Comparison of ENCODE assay signal across 9 cellular contexts in genomic region chr19:9847087-9847671, GRCh38. TPM values are rescaled to one million over a fixed set of nuclear protein-coding genes. Genes with fewer than 3 reads are reported as not detected.
DNase-seq lines count a peak whose midpoint lies in the region; ATAC-seq and TF ChIP-seq lines count a peak whose summit lies in the region.
"Had no signal": no experiment of that assay in that cellular context is flagged by ENCODE, and none has a peak within 500 bp of the region (broad histone marks: within the 10 kb centered on the region; RNA-seq: fewer than 3 reads in every experiment).

No MANE protein-coding gene starts in this region.

- H3K9me3 Mint-ChIP-seq in activated naive CD4-positive, alpha-beta T cell treated with anti-CD3 and anti-CD28 coated beads, Interleukin-2, amount 10 ng/mL, durations not matched to agents 7 days and 5 days = no peaks in the 10 kb centered on the region
- H3K9me3 Mint-ChIP-seq: T-helper 1 cell treated with Interleukin-12 subunit alpha and Interleukin-12 subunit beta and Interleukin-4 antibody, amounts not matched to agents 30 μg/mL and 1 μg/mL, for 36 hours had no signal

- no peak for TF ChIP-seq CTCF in GM12865 (IDR thresholded peaks at IDR 0.05; ENCODE audit: insufficient read depth, low read depth, low read length, missing control alignments)

- peaks cover 38% of the 10 kb centered on the region for H3K36me3 Mint-ChIP-seq in activated naive CD4-positive, alpha-beta T cell treated with anti-CD3 and anti-CD28 coated beads, Interleukin-2, amount 10 ng/mL, durations not matched to agents 7 days and 5 days

- CTCF ChIA-PET in activated naive CD4-positive, alpha-beta T cell treated with anti-CD3 and anti-CD28 coated beads, Interleukin-2, amount 10 ng/mL, durations not matched to agents 7 days and 5 days (lab: Charles Lee) = interaction anchor here (0.6 to 0.8 kb wide), 2 partner anchors 10 to 261 kb away, joined by 4 read pairs; no protein-coding TSS in a partner anchor

- DNase-seq in GM12865 (ENCODE audit: low read depth) (peak; percentile 20), NCI-H69 (lab: John Stamatoyannopoulos, UW) (peak; percentile 28), left cardiac atrium (peak; percentile 64), NCI-H748 (lab: John Stamatoyannopoulos, UW; ENCODE audit: unreplicated experiment) (no peak), SHP77 (lab: John Stamatoyannopoulos, UW) (no peak)
- peak; percentile 60 for DNase-seq in activated naive CD4-positive, alpha-beta T cell treated with anti-CD3 and anti-CD28 coated beads, Interleukin-2, amount 10 ng/mL, durations not matched to agents 7 days and 5 days
- DNase-seq in stimulated activated CD4-positive, alpha-beta T cell treated with anti-CD3 and anti-CD28 coated beads, Interleukin-2, amount 100 ng/mL, for 24 hours = peak; percentile 52 to 59

- no peaks in the 10 kb centered on the region for H3K27me3 Mint-ChIP-seq in activated naive CD4-positive, alpha-beta T cell treated with anti-CD3 and anti-CD28 coated beads, Interleukin-2, amount 10 ng/mL, durations not matched to agents 7 days and 5 days

- H3K4me1 Mint-ChIP-seq in activated naive CD4-positive, alpha-beta T cell treated with anti-CD3 and anti-CD28 coated beads, Interleukin-2, amount 10 ng/mL, durations not matched to agents 7 days and 5 days = peaks cover 12% of the 10 kb centered on the region

- peak; percentile 45 to 50 for ATAC-seq in left cardiac atrium
- ATAC-seq in GM21515 (IDR thresholded peaks at IDR 0.05; ENCODE audit: unreplicated experiment) = no peak

- intact Hi-C loops in left cardiac atrium (cut with DNase I) = no loop called here

- H3K4me3 Mint-ChIP-seq in activated naive CD4-positive, alpha-beta T cell treated with anti-CD3 and anti-CD28 coated beads, Interleukin-2, amount 10 ng/mL, durations not matched to agents 7 days and 5 days = no peak overlapping the region
- H3K4me3 Mint-ChIP-seq: T-helper 1 cell treated with Interleukin-12 subunit alpha and Interleukin-12 subunit beta and Interleukin-4 antibody, amounts not matched to agents 30 μg/mL and 1 μg/mL, for 36 hours had no signal

- H3K27ac Mint-ChIP-seq in activated naive CD4-positive, alpha-beta T cell treated with anti-CD3 and anti-CD28 coated beads, Interleukin-2, amount 10 ng/mL, durations not matched to agents 7 days and 5 days = peak overlapping the region; percentile 73

- no peak overlapping the region for H3K4me3 ChIP-seq in GM12865 (ENCODE audit: low read depth, low read length)

RNA-seq across cellular contexts. Expression of gene PIN1, which starts 12.1 kb away (rescaled TPM):
- 10 to 100 TPM; 73.7 to 74.9 TPM for total RNA-seq in left cardiac atrium

RNA-seq across cellular contexts. Expression of gene UBL5, which starts 19.5 kb away (rescaled TPM):
- total RNA-seq in left cardiac atrium = 100 to 1,000 TPM; 414 to 466 TPM

RNA-seq across cellular contexts. Expression of gene FBXL12, which starts 28.3 kb away (rescaled TPM):
- 10 to 100 TPM; 12.8 to 14.5 TPM for total RNA-seq in left cardiac atrium

Comparison
In these comparisons a context has a peak if more than half of its experiments do, and no peak if none do; other contexts are left out.
1. DNase-seq: peak in GM12865 (single experiment), NCI-H69 (single experiment), activated naive CD4-positive, alpha-beta T cell treated with anti-CD3 and anti-CD28 coated beads, Interleukin-2, amount 10 ng/mL, durations not matched to agents 7 days and 5 days (single experiment), left cardiac atrium (single experiment) and stimulated activated CD4-positive, alpha-beta T cell treated with anti-CD3 and anti-CD28 coated beads, Interleukin-2, amount 100 ng/mL, for 24 hours (2 of 2); none in NCI-H748 (single experiment) and SHP77 (0 of 2).